ENCODE assay signal across 18 cellular contexts in the genomic region with DNA sequence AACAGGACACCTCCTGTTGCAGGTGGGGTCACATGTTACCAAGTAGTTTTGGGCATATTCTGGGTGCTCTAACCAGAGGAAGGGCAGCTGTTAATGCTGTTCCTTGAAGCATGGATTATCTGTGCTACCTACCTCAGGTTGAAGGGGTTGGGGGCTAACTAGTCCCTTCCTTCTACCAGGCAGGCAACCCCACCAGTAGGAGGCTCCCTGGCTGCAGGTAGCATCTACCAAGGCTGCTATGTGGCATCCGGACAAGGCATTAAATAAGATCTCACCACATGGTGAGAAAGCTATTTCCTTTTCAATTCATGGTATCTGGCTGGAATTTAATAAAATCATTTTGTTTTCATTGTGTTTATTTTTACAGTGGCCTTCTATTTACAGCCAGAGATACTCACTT.
DNase-seq lines count a peak whose midpoint lies in the region; ATAC-seq and TF ChIP-seq lines count a peak whose summit lies in the region.
"Had no signal": no experiment of that assay in that cellular context is flagged by ENCODE, and none has a peak within 500 bp of the region (broad histone marks: within the 10 kb centered on the region; RNA-seq: fewer than 3 reads in every experiment).

No MANE protein-coding gene starts in this region.

- H3K79me2 ChIP-seq in GM23338 (replicated peaks; ENCODE audit: insufficient read depth) = no peaks in the 10 kb centered on the region

- peak; percentile 26 for DNase-seq in ELF-1 (ENCODE audit: low read depth, low spot score)
- peak; percentile 71 for DNase-seq in GM23338 (ENCODE audit: low spot score)
- DNase-seq in WERI-Rb-1 = no peak
- peak; percentile 69 for DNase-seq in iPS-NIHi7 (ENCODE audit: extremely low spot score)
- DNase-seq in NCI-H2227 treated with DMSO at 0.1 percent for 48 hours (lab: John Stamatoyannopoulos, UW) = no peak
- DNase-seq: BE2C; CD4-positive, alpha-beta memory T cell; DND-41; GF-D8; NCI-H1417 treated with DMSO at 0.1 percent for 48 hours; NCI-H2081 treated with DMSO at 0.1 percent for 48 hours; NCI-H524 treated with DMSO at 0.1 percent for 48 hours; NK-92 treated with Interleukin-12 subunit alpha and Interleukin-12 subunit beta, amount 100 ng/mL, for 24 hours; RPMI8226; SIG-M5 had no signal

- ATAC-seq in GM23338 (peak; percentile 93), HG03135 (IDR thresholded peaks at IDR 0.05; ENCODE audit: unreplicated experiment) (no peak), HG03442 (IDR thresholded peaks at IDR 0.05; ENCODE audit: unreplicated experiment) (no peak)

- no peak overlapping the region for H3K27ac Mint-ChIP-seq in GM23338
- H3K27ac Mint-ChIP-seq: CD4-positive, alpha-beta memory T cell; T-helper 1 cell treated with Interleukin-12 subunit alpha and Interleukin-12 subunit beta and Interleukin-4 antibody, amounts not matched to agents 30 μg/mL and 1 μg/mL, for 36 hours had no signal

- no peaks in the 10 kb centered on the region for H3K36me3 Mint-ChIP-seq in GM23338 (ENCODE audit: low read depth)
- H3K36me3 Mint-ChIP-seq: CD4-positive, alpha-beta memory T cell had no signal

- no peaks in the 10 kb centered on the region for H3K9me2 ChIP-seq in GM23338 (ENCODE audit: insufficient read depth)

- no peaks in the 10 kb centered on the region for H4K20me1 ChIP-seq in GM23338 (replicated peaks; ENCODE audit: insufficient read depth)

- H3K9me3 Mint-ChIP-seq in GM23338 = no peaks in the 10 kb centered on the region
- H3K9me3 Mint-ChIP-seq: T-helper 1 cell treated with Interleukin-12 subunit alpha and Interleukin-12 subunit beta and Interleukin-4 antibody, amounts not matched to agents 30 μg/mL and 1 μg/mL, for 36 hours had no signal

- no peak overlapping the region for H3K4me3 Mint-ChIP-seq in GM23338
- H3K4me3 Mint-ChIP-seq: CD4-positive, alpha-beta memory T cell; T-helper 1 cell treated with Interleukin-12 subunit alpha and Interleukin-12 subunit beta and Interleukin-4 antibody, amounts not matched to agents 30 μg/mL and 1 μg/mL, for 36 hours had no signal

- H3K4me1 ChIP-seq in GM23338 (ENCODE audit: insufficient read depth) = 0 out of 2 replicates have a peak, but pooled peaks cover 5% of the 10 kb centered on the region
- H3K4me1 ChIP-seq: BE2C had no signal

- H3K36me3 ChIP-seq in GM23338 (ENCODE audit: insufficient read depth) = no peaks in the 10 kb centered on the region
- H3K36me3 ChIP-seq in WERI-Rb-1 = no peaks in the 10 kb centered on the region
- H3K36me3 ChIP-seq: BE2C had no signal

- no peaks in the 10 kb centered on the region for H3F3A ChIP-seq in GM23338 (replicated peaks; ENCODE audit: low read depth)

- no peak overlapping the region for H3K4me3 ChIP-seq in GM23338
- H3K4me3 ChIP-seq in WERI-Rb-1 (ENCODE audit: low read depth, low read length) = no peak overlapping the region

- H3K4me2 ChIP-seq in GM23338 = no peak overlapping the region

- H2AFZ ChIP-seq in GM23338 = peak overlapping the region; percentile 4; the same call in 1 of the 2 replicates

- H3K27me3 Mint-ChIP-seq in GM23338 (ENCODE audit: insufficient read depth, low read depth, poor library complexity) = peaks cover 7% of the 10 kb centered on the region

- no peaks in the 10 kb centered on the region for H3K27me3 ChIP-seq in GM23338 (ENCODE audit: insufficient read depth)
- no peaks in the 10 kb centered on the region for H3K27me3 ChIP-seq in WERI-Rb-1 (ENCODE audit: insufficient read depth, low read depth, severe bottlenecking)

- H3K4me1 Mint-ChIP-seq in GM23338 = peaks cover 20% of the 10 kb centered on the region
- H3K4me1 Mint-ChIP-seq: CD4-positive, alpha-beta memory T cell had no signal

- H3K27ac ChIP-seq in GM23338 (ENCODE audit: low read depth) = no peak overlapping the region
- H3K27ac ChIP-seq in WERI-Rb-1 = no peak overlapping the region

- peak; percentile 63 to 78 for TF ChIP-seq CTCF in GM23338 (conservative IDR thresholded peaks at IDR 0.05; ENCODE audit: low read depth in 2 of 2)
- TF ChIP-seq CTCF in WERI-Rb-1 (IDR thresholded peaks at IDR 0.05; ENCODE audit: low read depth, low read length) = peak; percentile 52

- no peaks in the 10 kb centered on the region for H3K9me3 ChIP-seq in WERI-Rb-1 (ENCODE audit: severe bottlenecking)
- H3K9me3 ChIP-seq: BE2C had no signal

TF ChIP-seq in GM23338, 12 proteins besides CTCF, POLR2A, EP300 and RAD21 (continues in another document):
- TF ChIP-seq, protein P1, sequence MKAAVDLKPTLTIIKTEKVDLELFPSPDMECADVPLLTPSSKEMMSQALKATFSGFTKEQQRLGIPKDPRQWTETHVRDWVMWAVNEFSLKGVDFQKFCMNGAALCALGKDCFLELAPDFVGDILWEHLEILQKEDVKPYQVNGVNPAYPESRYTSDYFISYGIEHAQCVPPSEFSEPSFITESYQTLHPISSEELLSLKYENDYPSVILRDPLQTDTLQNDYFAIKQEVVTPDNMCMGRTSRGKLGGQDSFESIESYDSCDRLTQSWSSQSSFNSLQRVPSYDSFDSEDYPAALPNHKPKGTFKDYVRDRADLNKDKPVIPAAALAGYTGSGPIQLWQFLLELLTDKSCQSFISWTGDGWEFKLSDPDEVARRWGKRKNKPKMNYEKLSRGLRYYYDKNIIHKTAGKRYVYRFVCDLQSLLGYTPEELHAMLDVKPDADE (IDR thresholded peaks at IDR 0.05) = no peak
- TF ChIP-seq STAT1 (IDR thresholded peaks at IDR 0.05; ENCODE audit: unreplicated experiment) (no peak), NANOG (IDR thresholded peaks at IDR 0.05; ENCODE audit: borderline replicate concordance) (no peak), EZH2 (IDR thresholded peaks at IDR 0.05; ENCODE audit: low read depth, unreplicated experiment) (no peak), CREB1 (CRISPR knock-in tag; IDR thresholded peaks at IDR 0.05; ENCODE audit: low read depth) (no peak), ZNF331 (CRISPR knock-in tag; IDR thresholded peaks at IDR 0.05; ENCODE audit: low read depth) (no peak), JUNB (IDR thresholded peaks at IDR 0.05; ENCODE audit: unreplicated experiment) (no peak)
- TF ChIP-seq, protein P2, sequence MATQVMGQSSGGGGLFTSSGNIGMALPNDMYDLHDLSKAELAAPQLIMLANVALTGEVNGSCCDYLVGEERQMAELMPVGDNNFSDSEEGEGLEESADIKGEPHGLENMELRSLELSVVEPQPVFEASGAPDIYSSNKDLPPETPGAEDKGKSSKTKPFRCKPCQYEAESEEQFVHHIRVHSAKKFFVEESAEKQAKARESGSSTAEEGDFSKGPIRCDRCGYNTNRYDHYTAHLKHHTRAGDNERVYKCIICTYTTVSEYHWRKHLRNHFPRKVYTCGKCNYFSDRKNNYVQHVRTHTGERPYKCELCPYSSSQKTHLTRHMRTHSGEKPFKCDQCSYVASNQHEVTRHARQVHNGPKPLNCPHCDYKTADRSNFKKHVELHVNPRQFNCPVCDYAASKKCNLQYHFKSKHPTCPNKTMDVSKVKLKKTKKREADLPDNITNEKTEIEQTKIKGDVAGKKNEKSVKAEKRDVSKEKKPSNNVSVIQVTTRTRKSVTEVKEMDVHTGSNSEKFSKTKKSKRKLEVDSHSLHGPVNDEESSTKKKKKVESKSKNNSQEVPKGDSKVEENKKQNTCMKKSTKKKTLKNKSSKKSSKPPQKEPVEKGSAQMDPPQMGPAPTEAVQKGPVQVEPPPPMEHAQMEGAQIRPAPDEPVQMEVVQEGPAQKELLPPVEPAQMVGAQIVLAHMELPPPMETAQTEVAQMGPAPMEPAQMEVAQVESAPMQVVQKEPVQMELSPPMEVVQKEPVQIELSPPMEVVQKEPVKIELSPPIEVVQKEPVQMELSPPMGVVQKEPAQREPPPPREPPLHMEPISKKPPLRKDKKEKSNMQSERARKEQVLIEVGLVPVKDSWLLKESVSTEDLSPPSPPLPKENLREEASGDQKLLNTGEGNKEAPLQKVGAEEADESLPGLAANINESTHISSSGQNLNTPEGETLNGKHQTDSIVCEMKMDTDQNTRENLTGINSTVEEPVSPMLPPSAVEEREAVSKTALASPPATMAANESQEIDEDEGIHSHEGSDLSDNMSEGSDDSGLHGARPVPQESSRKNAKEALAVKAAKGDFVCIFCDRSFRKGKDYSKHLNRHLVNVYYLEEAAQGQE (IDR thresholded peaks at IDR 0.05; ENCODE audit: unreplicated experiment) = no peak

Comparison
In these comparisons a context has a peak if more than half of its experiments do, and no peak if none do; other contexts are left out.
1. DNase-seq: peak in ELF-1 (single experiment), GM23338 (single experiment) and iPS-NIHi7 (single experiment); none in WERI-Rb-1 (single experiment) and NCI-H2227 treated with DMSO at 0.1 percent for 48 hours (single experiment).